Comparison of ENCODE assay signal across 20 cellular contexts in the genomic region with DNA sequence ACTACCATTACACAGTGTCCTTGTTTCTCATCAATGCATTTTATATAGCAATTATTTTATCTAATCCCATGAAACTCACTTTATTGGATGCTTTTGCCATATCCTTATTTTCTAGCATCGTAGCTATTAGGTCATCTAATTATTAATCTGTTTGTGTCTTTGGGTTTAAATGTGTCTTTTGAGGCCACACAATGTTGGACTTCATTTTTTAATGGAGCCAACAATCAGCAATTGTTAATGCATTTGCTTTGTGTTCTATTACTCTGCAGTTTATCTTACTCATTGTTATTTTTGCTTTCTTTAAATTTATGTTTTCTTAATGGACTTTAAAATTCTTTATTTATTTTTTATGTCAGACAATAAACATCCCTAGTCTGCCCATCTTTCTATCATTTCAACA. TPM values are rescaled to one million over a fixed set of nuclear protein-coding genes. Genes with fewer than 3 reads are reported as not detected.
DNase-seq lines count a peak whose midpoint lies in the region; ATAC-seq and FAIRE-seq lines count a peak whose summit lies in the region.
"Had no signal": no experiment of that assay in that cellular context is flagged by ENCODE, and none has a peak within 500 bp of the region (broad histone marks: within the 10 kb centered on the region; RNA-seq: fewer than 3 reads in every experiment).

No MANE protein-coding gene starts in this region.

- FAIRE-seq in frontal cortex (lab: Jason Lieb, UNC) (peak; percentile 83), urothelium cell line (lab: Jason Lieb, UNC) (no peak)
- FAIRE-seq: H1, HepG2 had no signal

- DNase-seq in frontal cortex (ENCODE audit: low spot score in 2 of 2) (no peak), midbrain (lab: John Stamatoyannopoulos, UW) (peak; percentile 27), superior temporal gyrus (ENCODE audit: extremely low spot score) (peak; percentile 74), urothelium cell line (ENCODE audit: low spot score) (no peak)
- DNase-seq in stimulated activated CD4-positive, alpha-beta T cell treated with anti-CD3 and anti-CD28 coated beads, Interleukin-4, amount 100 ng/mL, for 1 hour, result no peak
- DNase-seq: ACHN; BE2C; C1 segment of cervical spinal cord; CD4-positive, CD25-positive, alpha-beta regulatory T cell; CD8-positive, alpha-beta memory T cell; COR-L47; DMS79; GDM1; H9 had no signal

- no peak for ATAC-seq in GM19328 (IDR thresholded peaks at IDR 0.05; ENCODE audit: unreplicated experiment)
- ATAC-seq: HepG2 had no signal

- peak overlapping the region; percentile 37 for H3K27ac ChIP-seq in angular gyrus (ENCODE audit: low read depth, low read length)

RNA-seq across cellular contexts. Expression of a gene that starts 1.8 kb away (rescaled TPM):
- not detected for total RNA-seq in frontal cortex
- total RNA-seq: Daoy, H1, H9, HepG2 had no signal

RNA-seq across cellular contexts. Expression of a gene that starts 27.6 kb away (rescaled TPM):
- total RNA-seq in frontal cortex, result 1.6 TPM
- total RNA-seq: A172; CD4-positive, CD25-positive, alpha-beta regulatory T cell; HepG2 had no signal

RNA-seq across cellular contexts. Expression of a gene that starts 50.6 kb away (rescaled TPM):
- total RNA-seq in frontal cortex, result 0.82 TPM

RNA-seq across cellular contexts. Expression of a gene that starts 53.0 kb away (rescaled TPM):
- under 0.01 TPM for total RNA-seq in frontal cortex
- total RNA-seq: A172, Daoy, H1, H9, HepG2 had no signal

Comparison
In these comparisons a context has a peak if more than half of its experiments do, and no peak if none do; other contexts are left out.
1. DNase-seq: peak in midbrain (single experiment) and superior temporal gyrus (single experiment); none in frontal cortex (0 of 2), urothelium cell line (single experiment) and stimulated activated CD4-positive, alpha-beta T cell treated with anti-CD3 and anti-CD28 coated beads, Interleukin-4, amount 100 ng/mL, for 1 hour (single experiment).